ENCODE assay signal across 1 cellular context in the genomic region with DNA sequence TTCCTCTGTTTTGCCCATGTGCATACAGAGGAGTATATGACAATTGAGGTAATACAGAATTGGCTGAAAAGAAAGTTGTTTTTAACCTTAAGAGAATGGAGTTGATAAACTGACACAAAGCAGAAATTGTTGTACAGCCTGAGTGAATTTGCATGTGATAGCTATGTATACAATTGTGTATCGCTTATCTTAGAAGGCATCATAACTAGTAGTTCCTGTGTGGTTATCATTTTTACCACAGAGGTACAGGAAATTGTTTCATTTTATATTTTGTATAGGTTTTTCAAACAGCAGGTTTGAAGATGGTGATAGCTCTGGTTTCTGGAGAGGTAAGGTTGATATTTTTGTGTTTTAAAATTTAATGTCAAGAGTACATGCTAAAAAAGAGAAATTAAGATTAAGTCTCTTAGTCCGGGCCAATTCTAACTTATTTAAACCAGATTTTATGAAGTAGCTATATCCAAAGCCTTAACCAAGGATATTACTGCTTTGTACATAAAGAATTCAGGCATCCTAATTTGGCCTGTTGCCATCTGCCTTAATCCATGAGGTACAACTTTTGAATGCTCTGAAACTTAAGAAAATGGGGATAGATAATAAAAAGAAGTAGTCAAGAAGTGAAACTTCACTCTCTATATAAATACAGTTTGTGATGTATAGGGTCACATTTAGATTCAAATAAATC.
TF ChIP-seq lines count a peak whose summit lies in the region.

No MANE protein-coding gene starts in this region.

TF ChIP-seq in GM12878, 131 proteins besides CTCF, POLR2A, EP300 and RAD21:
- peak; percentile 80 for TF ChIP-seq RUNX3 (IDR thresholded peaks at IDR 0.05; ENCODE audit: low read length)
- TF ChIP-seq ZNF24 (IDR thresholded peaks at IDR 0.05): no peak
